ENCODE assay signal across 1 cellular context in genomic region chr2:121825003-121825950, GRCh38.
TF ChIP-seq lines count a peak whose summit lies in the region.

No MANE protein-coding gene starts in this region.

TF ChIP-seq in HCT116, 20 proteins besides CTCF, POLR2A, EP300 and RAD21 (continued from another document):
- no peak for TF ChIP-seq EZH2 (IDR thresholded peaks at IDR 0.05)
- no peak for TF ChIP-seq CBX3 (IDR thresholded peaks at IDR 0.05; ENCODE audit: low read depth)
- no peak for TF ChIP-seq TCF7L2 (IDR thresholded peaks at IDR 0.05; ENCODE audit: borderline replicate concordance, extremely low read depth, insufficient read depth, insufficient read length)
